ENCODE assay signal across 25 cellular contexts in the genomic region with DNA sequence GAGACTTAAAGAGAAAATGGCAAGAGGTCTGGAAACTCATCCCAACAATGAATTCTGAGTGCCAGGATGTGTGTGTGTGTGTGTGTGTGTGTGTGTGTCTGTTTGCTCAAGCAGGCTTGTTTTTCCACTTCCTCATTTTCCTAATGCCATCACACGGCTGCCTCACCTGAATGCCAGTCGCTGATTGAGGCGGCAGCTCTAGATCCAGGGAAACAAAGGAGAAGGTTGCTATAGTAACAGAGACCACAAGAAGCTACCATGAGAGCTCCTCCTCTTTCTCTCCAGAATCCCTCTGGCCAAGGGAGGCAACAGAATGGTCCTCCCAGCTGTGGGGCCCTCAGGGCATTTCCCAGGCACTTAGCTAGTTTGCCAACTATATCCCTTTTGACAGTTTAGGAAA.
A peak's percentile ranks its signal among the peaks of the same experiment; 100 is the strongest.
DNase-seq lines count a peak whose midpoint lies in the region; ATAC-seq, FAIRE-seq and TF ChIP-seq lines count a peak whose summit lies in the region.
"Had no signal": no experiment of that assay in that cellular context is flagged by ENCODE, and none has a peak within 500 bp of the region (broad histone marks: within the 10 kb centered on the region; RNA-seq: fewer than 3 reads in every experiment).

No MANE protein-coding gene starts in this region.

- H3K36me3 Mint-ChIP-seq in MCF 10A (ENCODE audit: insufficient read depth, unreplicated experiment) = no peaks in the 10 kb centered on the region
- H3K36me3 Mint-ChIP-seq: activated naive CD8-positive, alpha-beta T cell treated with anti-CD3 and anti-CD28 coated beads, Interleukin-2, amount 10 ng/mL, durations not matched to agents 7 days and 5 days had no signal

- 4% methylated on average over 3 of the region's 3 CpGs for WGBS in K562 (ENCODE audit: insufficient coverage, low coverage, missing lambda C conversion rate)

- no peak overlapping the region for H2AFZ ChIP-seq in K562 (ENCODE audit: low read depth, low read length)

- TF ChIP-seq POLR2A in K562 (conservative IDR thresholded peaks at IDR 0.05) = no peak

- no TSS peak for BruUV-seq in K562 (replicated peaks; lab: Mats Ljungman, UMichigan)
- no TSS peak for BruUV-seq in MCF 10A (replicated peaks; lab: Mats Ljungman, UMichigan)

- H3K27me3 ChIP-seq in K562 (ENCODE audit: control insufficient read depth in 2 of 2, insufficient read depth in 2 of 2, low read length in 2 of 2) = no peaks in the 10 kb centered on the region
- H3K27me3 ChIP-seq: BLaER1 treated with 17β-estradiol and CSF1 and Interleukin-3, amounts not matched to agents 10 nM and 100 nM; gastroesophageal sphincter; ovary had no signal

- H4K20me1 ChIP-seq in K562 (replicated peaks; ENCODE audit: control insufficient read depth, insufficient read depth, low read length) = no peaks in the 10 kb centered on the region
- H4K20me1 ChIP-seq: BLaER1 treated with 17β-estradiol and CSF1 and Interleukin-3, amounts not matched to agents 10 nM and 100 nM had no signal

- DNase-seq in COLO668 (lab: John Stamatoyannopoulos, UW; ENCODE audit: unreplicated experiment) (peak; percentile 52), NCI-H1048 (lab: John Stamatoyannopoulos, UW) (peak; percentile 16), K562 (ENCODE audit: extremely low read depth in 1 of 4, low spot score in 3 of 4) (no peak), iPS-NIHi7 (ENCODE audit: extremely low spot score) (peak; percentile 60), UCSD-AML1 (lab: John Stamatoyannopoulos, UW; ENCODE audit: unreplicated experiment) (no peak), MCF 10A (ENCODE audit: unreplicated experiment) (no peak)
- DNase-seq: activated CD4-positive, alpha-beta T cell treated with anti-CD3 and anti-CD28 coated beads, Interleukin-2, amount 50 U/mL, for 48 hours; activated effector memory CD4-positive, alpha-beta T cell treated with Interleukin-2 at 50 U/mL for 16 hours; activated naive CD8-positive, alpha-beta T cell treated with anti-CD3 and anti-CD28 coated beads, Interleukin-2, amount 10 ng/mL, durations not matched to agents 7 days and 5 days; cerebellar nuclear complex; naive thymus-derived CD4-positive, alpha-beta T cell; NCI-H1930; NCI-H524 treated with DMSO at 0.1 percent for 48 hours; ovary; right cardiac atrium; RPMI8226; stimulated activated CD4-positive, alpha-beta T cell treated with anti-CD3 and anti-CD28 coated beads, Interleukin-15, amount 100 ng/mL, for 24 hours; T-helper 2 cell had no signal

- FAIRE-seq in K562 (lab: Jason Lieb, UNC) = no peak

- no peak overlapping the region for H3K27ac Mint-ChIP-seq in MCF 10A (ENCODE audit: low read depth, unreplicated experiment)
- H3K27ac Mint-ChIP-seq: activated naive CD8-positive, alpha-beta T cell treated with anti-CD3 and anti-CD28 coated beads, Interleukin-2, amount 10 ng/mL, durations not matched to agents 7 days and 5 days had no signal

- POLR2A ChIA-PET in K562 (lab: Yijun Ruan, JAX) (interaction anchor here (0.9 kb wide), 1 partner anchor 9 kb away, joined by 3 read pairs; no protein-coding TSS in a partner anchor), MCF 10A (lab: Yijun Ruan, JAX) (no interaction called here)

- no peaks in the 10 kb centered on the region for H3K4me1 Mint-ChIP-seq in MCF 10A (ENCODE audit: insufficient read depth, unreplicated experiment)
- H3K4me1 Mint-ChIP-seq: activated naive CD8-positive, alpha-beta T cell treated with anti-CD3 and anti-CD28 coated beads, Interleukin-2, amount 10 ng/mL, durations not matched to agents 7 days and 5 days had no signal

- H3K4me3 Mint-ChIP-seq in MCF 10A (ENCODE audit: unreplicated experiment) = no peak overlapping the region
- H3K4me3 Mint-ChIP-seq: activated naive CD8-positive, alpha-beta T cell treated with anti-CD3 and anti-CD28 coated beads, Interleukin-2, amount 10 ng/mL, durations not matched to agents 7 days and 5 days; naive thymus-derived CD4-positive, alpha-beta T cell had no signal

- in situ Hi-C loops in K562 (cut with MboI) = no loop called here

- H3K4me3 ChIP-seq in K562 = no peak overlapping the region
- H3K4me3 ChIP-seq: BLaER1 treated with 17β-estradiol and CSF1 and Interleukin-3, amounts not matched to agents 10 nM and 100 nM; gastroesophageal sphincter; HAP-1; ovary had no signal

- CTCF ChIA-PET in K562 (lab: Yijun Ruan, JAX; ENCODE audit: low intra/inter-chr PET ratio) = no interaction called here
- CTCF ChIA-PET in MCF 10A (lab: Yijun Ruan, JAX) = interaction anchor here (0.6 kb wide), 1 partner anchor 173 kb away, joined by 3 read pairs; no protein-coding TSS in a partner anchor

- TF ChIP-seq CTCF in K562 (IDR thresholded peaks at IDR 0.05 in 2 of 3, conservative IDR thresholded peaks at IDR 0.05 in 1 of 3; ENCODE audit: insufficient read depth in 2 of 3, low read depth in 1 of 3, low read length in 3 of 3) = no peak
- no peak for TF ChIP-seq CTCF in MCF 10A (IDR thresholded peaks at IDR 0.05; ENCODE audit: unreplicated experiment)

- no peak for TF ChIP-seq RAD21 in K562 (CRISPR knock-in tag; conservative IDR thresholded peaks at IDR 0.05 in 1 of 2, IDR thresholded peaks at IDR 0.05 in 1 of 2)

- no peak for TF ChIP-seq EP300 in K562 (IDR thresholded peaks at IDR 0.05; ENCODE audit: low read length)

- H3K9me3 Mint-ChIP-seq in MCF 10A (ENCODE audit: unreplicated experiment) = peaks cover 7% of the 10 kb centered on the region

- no peak overlapping the region for H3K27ac ChIP-seq in K562 (ENCODE audit: extremely low read depth, low read depth, low read length)
- H3K27ac ChIP-seq: BLaER1 treated with 17β-estradiol and CSF1 and Interleukin-3, amounts not matched to agents 10 nM and 100 nM; gastroesophageal sphincter; KMS-11; ovary had no signal

- no peaks in the 10 kb centered on the region; the same call in 1 of the 2 replicates for H3K9me3 ChIP-seq in K562 (replicated peaks; ENCODE audit: control insufficient read depth, insufficient read depth, low read depth, low read length)
- H3K9me3 ChIP-seq: HAP-1 had no signal

- no peak overlapping the region for H3K4me2 ChIP-seq in K562 (ENCODE audit: insufficient read depth, low read length)
- H3K4me2 ChIP-seq: BLaER1 treated with 17β-estradiol and CSF1 and Interleukin-3, amounts not matched to agents 10 nM and 100 nM; KMS-11 had no signal

- intact Hi-C loops in K562 (cut with micrococcal nuclease) (no loop called here), MCF 10A (cut with micrococcal nuclease) (no loop called here)

- no peaks in the 10 kb centered on the region for H3K36me3 ChIP-seq in K562 (ENCODE audit: control insufficient read depth, insufficient read depth, low read length)
- H3K36me3 ChIP-seq: BLaER1 treated with 17β-estradiol and CSF1 and Interleukin-3, amounts not matched to agents 10 nM and 100 nM; gastroesophageal sphincter; HAP-1; ovary had no signal

- ATAC-seq in K562 = no peak
- ATAC-seq in HG02610 (IDR thresholded peaks at IDR 0.05; ENCODE audit: unreplicated experiment) = no peak
- ATAC-seq in activated CD4-positive, CD25-positive, alpha-beta regulatory T cell treated with anti-CD3 and anti-CD28 coated beads, Interleukin-2, amount 50 U/mL, for 24 hours = no peak
- ATAC-seq: gastroesophageal sphincter; left lobe of liver; naive thymus-derived CD4-positive, alpha-beta T cell; right cardiac atrium had no signal

- no peaks in the 10 kb centered on the region for H3K9me1 ChIP-seq in K562 (ENCODE audit: control insufficient read depth, insufficient read depth, low read length)

- H3K79me2 ChIP-seq in K562 (ENCODE audit: control insufficient read depth, insufficient read depth, low read length) = no peaks in the 10 kb centered on the region

- no peak overlapping the region for H3K9ac ChIP-seq in K562 (ENCODE audit: insufficient read depth in 1 of 2, low read depth in 2 of 2, low read length in 2 of 2)
- H3K9ac ChIP-seq: BLaER1 treated with 17β-estradiol and CSF1 and Interleukin-3, amounts not matched to agents 10 nM and 100 nM; KMS-11 had no signal

- no peaks in the 10 kb centered on the region for H3K4me1 ChIP-seq in K562 (replicated peaks in 1 of 2; ENCODE audit: control insufficient read depth in 2 of 2, insufficient read depth in 2 of 2, low read length in 2 of 2)
- H3K4me1 ChIP-seq: BLaER1 treated with 17β-estradiol and CSF1 and Interleukin-3, amounts not matched to agents 10 nM and 100 nM; gastroesophageal sphincter; HAP-1 had no signal

- H3K27me3 Mint-ChIP-seq in MCF 10A (ENCODE audit: insufficient read depth, unreplicated experiment) = peaks cover 20% of the 10 kb centered on the region
- H3K27me3 Mint-ChIP-seq: activated naive CD8-positive, alpha-beta T cell treated with anti-CD3 and anti-CD28 coated beads, Interleukin-2, amount 10 ng/mL, durations not matched to agents 7 days and 5 days had no signal

TF ChIP-seq in K562, 482 proteins besides CTCF, POLR2A, EP300 and RAD21:
- TF ChIP-seq TEAD4 (IDR thresholded peaks at IDR 0.05; ENCODE audit: low read length) (no peak), TEAD4 (CRISPR knock-in tag; IDR thresholded peaks at IDR 0.05; ENCODE audit: borderline replicate concordance) (no peak), HDAC6 (IDR thresholded peaks at IDR 0.05; ENCODE audit: low read depth, low read length) (no peak), SPI1 (IDR thresholded peaks at IDR 0.05; ENCODE audit: borderline replicate concordance, low read depth, low read length) (peak; percentile 38; the same call in 1 of the 2 replicates), RFX1 (IDR thresholded peaks at IDR 0.05) (peak; percentile 26; the same call in 1 of the 2 replicates)
- TF ChIP-seq, protein P1, sequence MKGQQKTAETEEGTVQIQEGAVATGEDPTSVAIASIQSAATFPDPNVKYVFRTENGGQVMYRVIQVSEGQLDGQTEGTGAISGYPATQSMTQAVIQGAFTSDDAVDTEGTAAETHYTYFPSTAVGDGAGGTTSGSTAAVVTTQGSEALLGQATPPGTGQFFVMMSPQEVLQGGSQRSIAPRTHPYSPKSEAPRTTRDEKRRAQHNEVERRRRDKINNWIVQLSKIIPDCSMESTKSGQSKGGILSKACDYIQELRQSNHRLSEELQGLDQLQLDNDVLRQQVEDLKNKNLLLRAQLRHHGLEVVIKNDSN (CRISPR knock-in tag; IDR thresholded peaks at IDR 0.05) = no peak

Comparison
In these comparisons a context has a peak if more than half of its experiments do, and no peak if none do; other contexts are left out.
1. DNase-seq: peak in COLO668 (single experiment), NCI-H1048 (single experiment) and iPS-NIHi7 (single experiment); none in K562 (0 of 4), UCSD-AML1 (single experiment) and MCF 10A (single experiment).